Comparison of ENCODE assay signal across 19 cellular contexts in genomic region chr10:131757285-131758058, GRCh38.
"Had no signal": no experiment of that assay in that cellular context is flagged by ENCODE, and none has a peak within 500 bp of the region (broad histone marks: within the 10 kb centered on the region; RNA-seq: fewer than 3 reads in every experiment).

No MANE protein-coding gene starts in this region.

- FAIRE-seq: endothelial cell of umbilical vein had no signal

- H3K4me1 ChIP-seq: colonic mucosa, suprapubic skin, tibial artery, upper lobe of left lung, vagina had no signal

- H3K9me3 Mint-ChIP-seq: stimulated activated effector memory CD8-positive, alpha-beta T cell treated with anti-CD3 and anti-CD28 coated beads, Interleukin-12 subunit alpha, Interleukin-12 subunit beta, amount 100 ng/mL, for 72 hours had no signal

- H3K4me2 ChIP-seq: hepatocyte had no signal

- H3K36me3 ChIP-seq: colonic mucosa, ovary, suprapubic skin, tibial artery, upper lobe of left lung, vagina had no signal

- H3K27me3 ChIP-seq: colonic mucosa, hepatocyte, ovary, upper lobe of left lung, vagina had no signal

- H3K4me3 ChIP-seq: colonic mucosa, hepatocyte, lung, ovary, suprapubic skin, tibial artery, upper lobe of left lung, vagina had no signal

- H3K79me2 ChIP-seq: hepatocyte had no signal

- H3K4me1 Mint-ChIP-seq: stimulated activated effector memory CD8-positive, alpha-beta T cell treated with anti-CD3 and anti-CD28 coated beads, Interleukin-12 subunit alpha, Interleukin-12 subunit beta, amount 100 ng/mL, for 72 hours had no signal

- H2AFZ ChIP-seq: hepatocyte had no signal

- H3K4me3 Mint-ChIP-seq: naive thymus-derived CD8-positive, alpha-beta T cell; stimulated activated effector memory CD8-positive, alpha-beta T cell treated with anti-CD3 and anti-CD28 coated beads, Interleukin-12 subunit alpha, Interleukin-12 subunit beta, amount 100 ng/mL, for 72 hours had no signal

- H3K27ac Mint-ChIP-seq: naive thymus-derived CD8-positive, alpha-beta T cell; progenitor cell of endocrine pancreas; stimulated activated effector memory CD8-positive, alpha-beta T cell treated with anti-CD3 and anti-CD28 coated beads, Interleukin-12 subunit alpha, Interleukin-12 subunit beta, amount 100 ng/mL, for 72 hours had no signal

- H3K36me3 Mint-ChIP-seq: naive thymus-derived CD8-positive, alpha-beta T cell; stimulated activated effector memory CD8-positive, alpha-beta T cell treated with anti-CD3 and anti-CD28 coated beads, Interleukin-12 subunit alpha, Interleukin-12 subunit beta, amount 100 ng/mL, for 72 hours had no signal

- DNase-seq: colonic mucosa; dermis blood vessel endothelial cell; foreskin melanocyte; mesendoderm; naive thymus-derived CD8-positive, alpha-beta T cell; nucleus accumbens; ovary; stimulated activated CD4-positive, alpha-beta T cell treated with anti-CD3 and anti-CD28 coated beads, Interleukin-4, amount 100 ng/mL, for 1 hour; stimulated activated CD8-positive, alpha-beta memory T cell treated with anti-CD3 and anti-CD28 coated beads, Interleukin-4, amount 100 ng/mL, for 48 hours; stimulated activated naive CD8-positive, alpha-beta T cell treated with anti-CD3 and anti-CD28 coated beads, Interleukin-15, Interleukin-2, amounts not matched to agents 100 U/mL and 50 U/mL, for 24 hours had no signal

- H3K9me3 ChIP-seq: colonic mucosa, ovary, suprapubic skin, tibial artery, upper lobe of left lung, vagina had no signal

- ATAC-seq: naive thymus-derived CD8-positive, alpha-beta T cell; stimulated activated effector memory CD8-positive, alpha-beta T cell treated with anti-CD3 and anti-CD28 coated beads, Interleukin-12 subunit alpha, Interleukin-12 subunit beta, amount 100 ng/mL, for 72 hours; stimulated activated naive CD8-positive, alpha-beta T cell treated with anti-CD3 and anti-CD28 coated beads, Interleukin-15, Interleukin-2, amounts not matched to agents 100 U/mL and 50 U/mL, for 24 hours had no signal

- H3K27ac ChIP-seq: colonic mucosa, hepatocyte, ovary, suprapubic skin, tibial artery, upper lobe of left lung, vagina had no signal
